In the genomic region with DNA sequence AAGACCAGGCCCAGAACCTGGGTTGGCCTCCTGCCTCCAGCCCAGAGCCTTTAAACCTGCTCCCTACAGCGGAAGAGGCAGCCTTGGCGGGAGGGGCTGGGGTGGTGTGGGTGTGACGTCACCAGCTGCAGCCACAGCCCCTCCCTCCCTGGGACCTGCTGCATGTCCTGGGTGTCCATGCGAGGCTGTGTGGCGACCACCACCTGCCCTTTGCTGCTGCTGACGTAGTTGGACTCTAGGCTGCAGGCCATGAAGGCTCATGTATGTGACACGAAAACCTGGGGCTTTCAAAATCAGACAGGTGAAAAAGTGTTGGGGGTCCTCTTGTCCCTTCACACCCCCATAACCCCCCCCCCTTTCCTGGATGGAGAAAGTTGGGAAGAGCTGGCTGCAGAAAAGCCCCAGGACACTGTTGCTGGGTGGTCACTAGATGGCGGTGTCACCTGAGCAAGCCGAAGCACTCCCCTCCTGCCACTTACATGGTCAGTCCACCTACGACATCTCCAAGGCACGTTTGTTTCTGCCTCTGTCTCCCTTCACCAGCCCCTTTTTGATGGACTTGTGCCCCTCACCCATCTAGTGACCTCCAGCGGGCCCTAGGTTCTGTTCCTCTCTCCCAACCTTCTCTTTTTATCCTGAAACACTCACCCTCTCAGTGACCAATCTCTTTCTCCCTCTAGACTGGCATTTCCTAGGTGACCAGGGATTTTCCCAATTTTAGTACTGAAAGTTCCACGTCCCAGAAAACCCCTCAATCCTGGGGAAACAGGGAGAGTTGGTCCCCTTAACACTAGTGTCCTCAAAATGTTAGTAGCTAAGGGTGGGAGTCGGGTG, we compare ENCODE assay signal across 8 cellular contexts. TPM values are rescaled to one million over a fixed set of nuclear protein-coding genes. Genes with fewer than 3 reads are reported as not detected.
DNase-seq lines count a peak whose midpoint lies in the region; ATAC-seq, FAIRE-seq and TF ChIP-seq lines count a peak whose summit lies in the region.

No MANE protein-coding gene starts in this region.

- no peak for ATAC-seq in HG03521 (IDR thresholded peaks at IDR 0.05; ENCODE audit: unreplicated experiment)

- H3K9me3 ChIP-seq in vagina: no peaks in the 10 kb centered on the region

- H3K36me3 Mint-ChIP-seq in nephron progenitor cell (ENCODE audit: low read depth): no peaks in the 10 kb centered on the region

- H3K27me3 Mint-ChIP-seq in nephron progenitor cell (ENCODE audit: low read depth, poor library complexity): peaks cover 6% of the 10 kb centered on the region

- DNase-seq in Ammon's horn (ENCODE audit: low spot score) (peak; percentile 65), GM19239 (ENCODE audit: insufficient read length, low spot score) (peak; percentile 72), NCI-H460 (ENCODE audit: extremely low read depth, low read depth) (peak; percentile 38), fibroblast of mammary gland (ENCODE audit: low read depth) (peak; percentile 71), nephron progenitor cell (peak; percentile 64), vagina (ENCODE audit: extremely low spot score in 2 of 2) (peak in 1 of 2 donors; percentile 84)
- peak; percentile 11 to 21 for DNase-seq in activated CD4-positive, alpha-beta T cell treated with anti-CD3 and anti-CD28 coated beads, Interleukin-2, amount 50 U/mL, for 4 hours

- H3K4me1 ChIP-seq in vagina: no peaks in the 10 kb centered on the region

- no peak overlapping the region for H3K4me3 Mint-ChIP-seq in nephron progenitor cell

- H3K27me3 ChIP-seq in vagina: no peaks in the 10 kb centered on the region

- H3K9me3 Mint-ChIP-seq in nephron progenitor cell: no peaks in the 10 kb centered on the region

- H3K4me3 ChIP-seq in fibroblast of mammary gland (ENCODE audit: control insufficient read depth, low read depth, low read length) (no peak overlapping the region), vagina (no peak overlapping the region)

- H3K4me1 Mint-ChIP-seq in nephron progenitor cell: peaks cover 6% of the 10 kb centered on the region

- peak; percentile 85 for TF ChIP-seq CTCF in fibroblast of mammary gland (conservative IDR thresholded peaks at IDR 0.05; ENCODE audit: control insufficient read depth, insufficient read depth, low read depth, low read length)
- peak; percentile 53 for TF ChIP-seq CTCF in nephron progenitor cell (IDR thresholded peaks at IDR 0.05)
- peak; percentile 48 to 75 (median 48) for TF ChIP-seq CTCF in vagina (IDR thresholded peaks at IDR 0.05)

- FAIRE-seq in GM19239 (lab: Jason Lieb, UNC): peak; percentile 89

- no peak for TF ChIP-seq POLR2A in vagina (IDR thresholded peaks at IDR 0.05)

- H3K27ac Mint-ChIP-seq in nephron progenitor cell: no peak overlapping the region

- no peaks in the 10 kb centered on the region for H3K36me3 ChIP-seq in vagina

- intact Hi-C loops in vagina (cut with DNase I): loop anchor here (5.0 kb wide), 1 partner anchor 166 kb away; no protein-coding TSS in a partner anchor

- H3K27ac ChIP-seq in vagina: no peak overlapping the region

RNA-seq across cellular contexts. Expression of a gene that starts 35.2 kb away (rescaled TPM):
- not detected in 2 replicates for total RNA-seq in NCI-H460 (2014; rRNA removed; shearing (Covaris generic))
- not detected in 2 replicates for polyA plus RNA-seq in NCI-H460 (2014; cell fraction: nucleus; rRNA removed)
- 2.9 TPM for total RNA-seq in vagina
